In the genomic region with DNA sequence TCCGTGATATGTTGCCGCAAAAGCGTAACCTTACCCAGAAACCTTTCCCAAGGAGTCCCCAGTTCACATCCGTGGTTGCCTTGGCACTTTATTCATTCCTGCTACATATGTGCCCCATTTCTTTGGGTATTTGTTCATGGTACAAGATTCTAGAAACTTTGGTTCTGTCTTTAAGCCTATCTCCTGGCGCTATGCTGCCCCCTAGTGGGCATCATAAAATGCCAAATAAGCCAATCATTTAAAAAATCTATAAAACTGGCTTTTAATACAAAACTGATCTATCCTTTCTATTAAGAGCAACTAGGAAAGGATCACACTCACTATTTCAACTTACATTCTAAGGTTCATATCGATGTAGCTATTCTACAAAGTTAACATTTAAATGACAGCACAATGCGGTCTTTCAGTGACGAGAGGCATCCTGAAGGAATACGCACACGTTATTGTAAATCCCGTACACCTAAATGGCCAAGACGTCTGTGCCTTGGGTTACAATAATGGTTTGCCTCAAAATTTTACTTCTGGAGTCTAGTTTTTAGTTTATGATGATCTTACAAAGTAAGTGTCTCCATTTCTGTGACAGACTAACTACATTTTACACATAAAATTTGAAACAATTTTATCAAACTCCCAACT, we compare ENCODE assay signal across 8 cellular contexts. TPM values are rescaled to one million over a fixed set of nuclear protein-coding genes. Genes with fewer than 3 reads are reported as not detected.
DNase-seq lines count a peak whose midpoint lies in the region; ATAC-seq lines count a peak whose summit lies in the region.

No MANE protein-coding gene starts in this region.

- H3K4me3 Mint-ChIP-seq in naive B cell = no peak overlapping the region

- H3K27me3 Mint-ChIP-seq in naive B cell = peaks cover 0 to 12% (median 6%) of the 10 kb centered on the region in 3 donors

- no peaks in the 10 kb centered on the region for H3K4me1 Mint-ChIP-seq in naive B cell

- no peaks in the 10 kb centered on the region for H3K36me3 Mint-ChIP-seq in naive B cell

- peak; percentile 6 for DNase-seq in NCI-H345 (lab: John Stamatoyannopoulos, UW)
- no peak for DNase-seq in NCI-H345 treated with DMSO at 0.1 percent for 48 hours (lab: John Stamatoyannopoulos, UW; ENCODE audit: unreplicated experiment)
- peak; percentile 68 for DNase-seq in NAMALWA (ENCODE audit: low spot score)
- peak; percentile 73 for DNase-seq in activated CD4-positive, alpha-beta T cell treated with anti-CD3 and anti-CD28 coated beads for 48 hours
- peak; percentile 41 for DNase-seq in effector CD8-positive, alpha-beta T cell (lab: John Stamatoyannopoulos, UW)
- DNase-seq in naive B cell = peak; percentile 34
- peak; percentile 88 for DNase-seq in superior temporal gyrus (ENCODE audit: extremely low spot score)
- DNase-seq in NCI-H187 (lab: John Stamatoyannopoulos, UW) = no peak

- H3K9me3 Mint-ChIP-seq in naive B cell = no peaks in the 10 kb centered on the region

- H3K27ac Mint-ChIP-seq in naive B cell = peak overlapping the region in 1 of 6 donors; percentile 12

- no peak for ATAC-seq in naive B cell (ENCODE audit: low read depth in 2 of 2)

RNA-seq across cellular contexts. Expression of a gene that starts 16.2 kb away (rescaled TPM):
- polyA plus RNA-seq in naive B cell (ENCODE audit: low read depth in 6 of 6) = not detected

RNA-seq across cellular contexts. Expression of a gene that starts 47.7 kb away (rescaled TPM):
- polyA plus RNA-seq in naive B cell (ENCODE audit: low read depth in 6 of 6) = under 1 TPM in 4 of 6 donors, not detected in 2; 0.13 to 0.97 (median 0.50) TPM

Comparison
In these comparisons a context has a peak if more than half of its experiments do, and no peak if none do; other contexts are left out.
1. DNase-seq: peak in NCI-H345 (single experiment), NAMALWA (single experiment), activated CD4-positive, alpha-beta T cell treated with anti-CD3 and anti-CD28 coated beads for 48 hours (single experiment), effector CD8-positive, alpha-beta T cell (single experiment), naive B cell (single experiment) and superior temporal gyrus (single experiment); none in NCI-H345 treated with DMSO at 0.1 percent for 48 hours (single experiment) and NCI-H187 (0 of 2).